Comparison of ENCODE assay signal across 16 cellular contexts in genomic region chr11:112524808-112525207, GRCh38.
DNase-seq lines count a peak whose midpoint lies in the region; ATAC-seq and TF ChIP-seq lines count a peak whose summit lies in the region.
"Had no signal": no experiment of that assay in that cellular context is flagged by ENCODE, and none has a peak within 500 bp of the region (broad histone marks: within the 10 kb centered on the region; RNA-seq: fewer than 3 reads in every experiment).

No MANE protein-coding gene starts in this region.

- H3K4me1 ChIP-seq in left lung (peaks cover 0 to 10% of the 10 kb centered on the region in 2 donors), BE2C (no peaks in the 10 kb centered on the region; the same call in 1 of the 2 replicates)
- H3K4me1 ChIP-seq: prostate gland had no signal

- intact Hi-C loops in left lung (cut with DNase I) = no loop called here

- no peak for TF ChIP-seq CTCF in coronary artery (IDR thresholded peaks at IDR 0.05)
- no peak for TF ChIP-seq CTCF in left lung (IDR thresholded peaks at IDR 0.05)
- no peak for TF ChIP-seq CTCF in BE2C (IDR thresholded peaks at IDR 0.05; ENCODE audit: low read depth, low read length)

- ATAC-seq in left lung = peak; percentile 7
- ATAC-seq in HG03439 (IDR thresholded peaks at IDR 0.05; ENCODE audit: unreplicated experiment) = no peak
- ATAC-seq in GM18907 (IDR thresholded peaks at IDR 0.05; ENCODE audit: unreplicated experiment) = no peak
- ATAC-seq: SK-N-SH treated with all-trans-retinoic acid at 6 μM for 48 hours had no signal

- H3K9me3 ChIP-seq in left lung (no peaks in the 10 kb centered on the region), BE2C (no peaks in the 10 kb centered on the region)
- H3K9me3 ChIP-seq: prostate gland had no signal

- H3K36me3 ChIP-seq in left lung (no peaks in the 10 kb centered on the region), BE2C (no peaks in the 10 kb centered on the region)
- H3K36me3 ChIP-seq: prostate gland had no signal

- H3K4me3 ChIP-seq in coronary artery (no peak overlapping the region), left lung (no peak overlapping the region), BE2C (ENCODE audit: low read depth, low read length) (no peak overlapping the region)
- H3K4me3 ChIP-seq: prostate gland had no signal

- H3K27ac ChIP-seq in coronary artery (peak overlapping the region; percentile 18 to 35), left lung (no peak overlapping the region), substantia nigra (ENCODE audit: low read depth, low read length, poor library complexity, severe bottlenecking) (peak overlapping the region; percentile 13)
- H3K27ac ChIP-seq: foreskin keratinocyte, prostate gland had no signal

- DNase-seq in NCI-H446 (lab: John Stamatoyannopoulos, UW) (peak; percentile 36 to 52), coronary artery (ENCODE audit: low spot score) (no peak), left lung (no peak), substantia nigra (lab: John Stamatoyannopoulos, UW) (peak in 10 of 49 donors; percentile 5 to 26 (median 8)), retina (no peak), BE2C (no peak)
- DNase-seq: CD4-positive, alpha-beta T cell; effector CD8-positive, alpha-beta T cell; GDM1; immature natural killer cell; NCI-H2171 treated with DMSO at 0.1 percent for 48 hours had no signal

- no peaks in the 10 kb centered on the region for H3K27me3 ChIP-seq in left lung
- H3K27me3 ChIP-seq in BE2C = peaks cover 6% of the 10 kb centered on the region; the same call in 1 of the 2 replicates

Comparison
In these comparisons a context has a peak if more than half of its experiments do, and no peak if none do; other contexts are left out.
1. DNase-seq: peak in NCI-H446 (2 of 2); none in coronary artery (single experiment), left lung (0 of 2), retina (single experiment) and BE2C (single experiment).
2. H3K27ac ChIP-seq: peak in coronary artery (2 of 2) and substantia nigra (single experiment); none in left lung (0 of 2).